In the genomic region with DNA sequence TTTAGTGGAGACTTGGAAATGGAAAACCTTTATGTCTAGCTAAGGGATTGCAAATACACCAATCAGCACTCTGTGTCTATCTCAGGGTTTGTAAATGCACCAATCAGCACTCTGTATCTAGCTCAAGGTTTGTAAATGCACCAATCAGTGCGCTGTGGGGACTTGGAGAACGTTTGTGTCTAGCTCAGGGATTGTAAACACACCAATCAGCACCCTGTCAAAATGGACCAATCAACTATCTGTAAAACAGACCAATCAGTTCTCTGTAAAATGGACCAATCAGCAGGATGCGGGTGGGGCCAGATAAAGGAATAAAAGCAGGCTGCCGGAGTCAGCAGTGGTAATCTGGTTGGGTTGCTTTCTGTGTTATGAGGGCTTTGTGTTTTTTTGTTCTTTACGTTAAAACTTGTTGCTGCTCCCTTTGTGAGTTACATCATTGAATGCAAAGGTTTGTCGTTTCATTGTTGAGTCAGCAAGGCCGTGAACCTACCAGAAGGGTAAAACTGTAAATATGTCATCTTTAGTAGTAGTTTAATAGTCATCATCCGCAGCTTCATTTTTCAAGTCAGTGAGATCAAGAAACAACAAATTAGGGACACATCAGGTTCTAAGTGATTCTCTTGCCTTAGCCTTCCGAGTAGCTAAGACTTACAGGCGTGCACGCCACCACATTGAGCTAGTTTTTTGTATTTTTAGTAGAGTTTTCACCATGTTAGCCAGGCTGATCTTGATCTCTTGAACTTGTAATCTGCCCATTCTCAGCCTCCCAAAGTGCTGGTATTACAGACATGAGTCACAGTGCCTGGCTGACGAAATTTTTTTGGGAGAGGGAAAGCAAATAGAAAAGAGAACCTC, we compare ENCODE assay signal across 13 cellular contexts. TPM values are rescaled to one million over a fixed set of nuclear protein-coding genes. Genes with fewer than 3 reads are reported as not detected.
DNase-seq lines count a peak whose midpoint lies in the region; ATAC-seq and TF ChIP-seq lines count a peak whose summit lies in the region.
"Had no signal": no experiment of that assay in that cellular context is flagged by ENCODE, and none has a peak within 500 bp of the region (broad histone marks: within the 10 kb centered on the region; RNA-seq: fewer than 3 reads in every experiment).

No MANE protein-coding gene starts in this region.

- peaks cover 6% of the 10 kb centered on the region; the same call in 2 of the 3 replicates for H3K4me1 Mint-ChIP-seq in GM23338
- H3K4me1 Mint-ChIP-seq: CD4-positive, CD25-positive, alpha-beta regulatory T cell had no signal

- no peaks in the 10 kb centered on the region for H3K27me3 Mint-ChIP-seq in GM23338 (ENCODE audit: insufficient read depth, low read depth, poor library complexity)
- H3K27me3 Mint-ChIP-seq: CD4-positive, CD25-positive, alpha-beta regulatory T cell had no signal

- no peak for DNase-seq in GM23338 (ENCODE audit: low spot score)
- peak; percentile 78 for DNase-seq in RKO (ENCODE audit: low spot score)
- DNase-seq in epithelial cell of prostate (ENCODE audit: low read depth, low spot score): no peak
- peak; percentile 62 for DNase-seq in osteoblast (ENCODE audit: insufficient read length, low spot score, missing footprints)
- no peak for DNase-seq in posterior cingulate gyrus
- no peak for DNase-seq in HPDE6-E6E7 (ENCODE audit: extremely low spot score)
- no peak for DNase-seq in SK-N-SH
- DNase-seq: Calu3; CD4-positive, CD25-positive, alpha-beta regulatory T cell; DMS79; GDM1; NCI-H1105; NCI-H187 had no signal

- H3K4me1 ChIP-seq in GM23338 (ENCODE audit: insufficient read depth) (no peaks in the 10 kb centered on the region), osteoblast (ENCODE audit: insufficient read depth, low read length) (peaks cover 4% of the 10 kb centered on the region), SK-N-SH (ENCODE audit: control insufficient read depth in 1 of 2, insufficient read depth in 2 of 2, low read depth in 1 of 2, low read length in 1 of 2) (peaks cover 4 to 7% of the 10 kb centered on the region in 2 experiments; a peak in 2 of 4 replicates)

- H3K4me3 ChIP-seq in GM23338 (no peak overlapping the region), osteoblast (ENCODE audit: insufficient read depth, low read length) (no peak overlapping the region), SK-N-SH (ENCODE audit: low read depth in 2 of 2, low read length in 1 of 2) (no peak overlapping the region)

- H3K4me2 ChIP-seq in GM23338 (no peak overlapping the region), osteoblast (ENCODE audit: insufficient read depth, low read length) (no peak overlapping the region), SK-N-SH (no peak overlapping the region)

- intact Hi-C loops in posterior cingulate gyrus (cut with DNase I): no loop called here

- H3F3A ChIP-seq in GM23338 (replicated peaks; ENCODE audit: low read depth): no peaks in the 10 kb centered on the region
- no peaks in the 10 kb centered on the region for H3F3A ChIP-seq in SK-N-SH (replicated peaks; ENCODE audit: insufficient read depth)

- CTCF ChIA-PET in SK-N-SH (lab: Yijun Ruan, JAX): no interaction called here

- H3K27ac ChIP-seq in GM23338 (ENCODE audit: low read depth) (no peak overlapping the region), epithelial cell of prostate (peak overlapping the region; percentile 70), osteoblast (ENCODE audit: low read depth, low read length) (no peak overlapping the region), SK-N-SH (ENCODE audit: low read depth in 2 of 2, low read length in 1 of 2) (no peak overlapping the region)

- H3K9me3 ChIP-seq in osteoblast (ENCODE audit: low read depth, low read length) (no peaks in the 10 kb centered on the region), SK-N-SH (no peaks in the 10 kb centered on the region)

- TF ChIP-seq CTCF in GM23338 (conservative IDR thresholded peaks at IDR 0.05; ENCODE audit: low read depth in 2 of 2): no peak
- no peak for TF ChIP-seq CTCF in osteoblast (IDR thresholded peaks at IDR 0.05; ENCODE audit: extremely low read depth, low read depth, low read length)
- no peak for TF ChIP-seq CTCF in SK-N-SH (IDR thresholded peaks at IDR 0.05)

- no peaks in the 10 kb centered on the region for H3K36me3 Mint-ChIP-seq in GM23338 (ENCODE audit: low read depth)
- H3K36me3 Mint-ChIP-seq: CD4-positive, CD25-positive, alpha-beta regulatory T cell had no signal

- H3K9ac ChIP-seq in SK-N-SH: no peak overlapping the region

- H4K20me1 ChIP-seq in GM23338 (replicated peaks; ENCODE audit: insufficient read depth) (no peaks in the 10 kb centered on the region), osteoblast (ENCODE audit: insufficient read depth, low read length) (no peaks in the 10 kb centered on the region), SK-N-SH (ENCODE audit: insufficient read depth) (no peaks in the 10 kb centered on the region)

- H3K79me2 ChIP-seq in GM23338 (replicated peaks; ENCODE audit: insufficient read depth) (no peaks in the 10 kb centered on the region), osteoblast (ENCODE audit: insufficient read depth, low read length) (no peaks in the 10 kb centered on the region), SK-N-SH (ENCODE audit: insufficient read depth) (no peaks in the 10 kb centered on the region)

- no peak for TF ChIP-seq EP300 in SK-N-SH (IDR thresholded peaks at IDR 0.05; ENCODE audit: borderline replicate concordance in 1 of 2, low read depth in 1 of 2, low read length in 1 of 2)

- H3K36me3 ChIP-seq in GM23338 (ENCODE audit: insufficient read depth) (no peaks in the 10 kb centered on the region), osteoblast (ENCODE audit: insufficient read depth, low read length) (no peaks in the 10 kb centered on the region), SK-N-SH (replicated peaks in 1 of 2; ENCODE audit: control insufficient read depth in 1 of 2, insufficient read depth in 2 of 2, low read length in 1 of 2) (no peaks in the 10 kb centered on the region)

- H3K9me3 Mint-ChIP-seq in GM23338: peaks cover 12% of the 10 kb centered on the region

- no peak for TF ChIP-seq RAD21 in SK-N-SH (IDR thresholded peaks at IDR 0.05; ENCODE audit: low read length)

- H3K27me3 ChIP-seq in GM23338 (ENCODE audit: insufficient read depth): no peaks in the 10 kb centered on the region
- H3K27me3 ChIP-seq in osteoblast (ENCODE audit: insufficient read depth, low read length): no peaks in the 10 kb centered on the region
- H3K27me3 ChIP-seq in SK-N-SH (ENCODE audit: insufficient read depth): no peaks in the 10 kb centered on the region

- 80% methylated on average over 12 of the region's 12 CpGs for WGBS in SK-N-SH (ENCODE audit: low lambda C conversion rate)

- no peaks in the 10 kb centered on the region for H3K9me2 ChIP-seq in GM23338 (ENCODE audit: insufficient read depth)
- no peaks in the 10 kb centered on the region for H3K9me2 ChIP-seq in SK-N-SH

- no peak overlapping the region for H3K4me3 Mint-ChIP-seq in GM23338
- H3K4me3 Mint-ChIP-seq: CD4-positive, CD25-positive, alpha-beta regulatory T cell had no signal

- POLR2A ChIA-PET in SK-N-SH (lab: Yijun Ruan, JAX): no interaction called here

- no peak overlapping the region for H3K27ac Mint-ChIP-seq in GM23338
- H3K27ac Mint-ChIP-seq: CD4-positive, CD25-positive, alpha-beta regulatory T cell had no signal

- H2AFZ ChIP-seq in GM23338: peak overlapping the region; percentile 43; the same call in 1 of the 2 replicates
- H2AFZ ChIP-seq in osteoblast (ENCODE audit: low read length): no peak overlapping the region
- H2AFZ ChIP-seq in SK-N-SH (ENCODE audit: low read depth): no peak overlapping the region

- ATAC-seq in GM23338: no peak

TF ChIP-seq in GM23338, 12 proteins besides CTCF, POLR2A, EP300 and RAD21 (continues in another document):
- TF ChIP-seq CREB1 (CRISPR knock-in tag; IDR thresholded peaks at IDR 0.05; ENCODE audit: low read depth): no peak
- no peak for TF ChIP-seq JUNB (IDR thresholded peaks at IDR 0.05; ENCODE audit: unreplicated experiment)
- TF ChIP-seq POLR2AphosphoS5 (IDR thresholded peaks at IDR 0.05; ENCODE audit: low read depth): no peak
- TF ChIP-seq ZNF331 (CRISPR knock-in tag; IDR thresholded peaks at IDR 0.05; ENCODE audit: low read depth): no peak
- TF ChIP-seq NANOG (IDR thresholded peaks at IDR 0.05; ENCODE audit: borderline replicate concordance): no peak

TF ChIP-seq in SK-N-SH, 30 proteins besides CTCF, POLR2A, EP300 and RAD21:
- TF ChIP-seq GATA2 (CRISPR knock-in tag; IDR thresholded peaks at IDR 0.05) (no peak), JUND (IDR thresholded peaks at IDR 0.05) (no peak), TAF1 (IDR thresholded peaks at IDR 0.05; ENCODE audit: borderline replicate concordance, low read depth, low read length) (no peak), EZH2phosphoT487 (IDR thresholded peaks at IDR 0.05; ENCODE audit: borderline replicate concordance, low read depth) (no peak), MXI1 (IDR thresholded peaks at IDR 0.05; ENCODE audit: low read depth, low read length) (no peak), ELF1 (IDR thresholded peaks at IDR 0.05) (no peak), FOSL2 (IDR thresholded peaks at IDR 0.05; ENCODE audit: borderline replicate concordance, low read depth) (no peak), SMC3 (IDR thresholded peaks at IDR 0.05; ENCODE audit: low read depth, low read length) (no peak), MEF2A (IDR thresholded peaks at IDR 0.05; ENCODE audit: borderline replicate concordance, low read depth) (no peak), TEAD4 (IDR thresholded peaks at IDR 0.05; ENCODE audit: borderline replicate concordance, insufficient read depth) (no peak), FOXJ3 (CRISPR knock-in tag; IDR thresholded peaks at IDR 0.05) (no peak), TCF12 (IDR thresholded peaks at IDR 0.05) (no peak)
- TF ChIP-seq, protein P1, sequence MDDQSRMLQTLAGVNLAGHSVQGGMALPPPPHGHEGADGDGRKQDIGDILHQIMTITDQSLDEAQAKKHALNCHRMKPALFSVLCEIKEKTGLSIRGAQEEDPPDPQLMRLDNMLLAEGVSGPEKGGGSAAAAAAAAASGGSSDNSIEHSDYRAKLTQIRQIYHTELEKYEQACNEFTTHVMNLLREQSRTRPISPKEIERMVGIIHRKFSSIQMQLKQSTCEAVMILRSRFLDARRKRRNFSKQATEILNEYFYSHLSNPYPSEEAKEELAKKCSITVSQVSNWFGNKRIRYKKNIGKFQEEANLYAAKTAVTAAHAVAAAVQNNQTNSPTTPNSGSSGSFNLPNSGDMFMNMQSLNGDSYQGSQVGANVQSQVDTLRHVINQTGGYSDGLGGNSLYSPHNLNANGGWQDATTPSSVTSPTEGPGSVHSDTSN (IDR thresholded peaks at IDR 0.05): no peak

RNA-seq across cellular contexts. Expression of a gene that starts 22.7 kb away (rescaled TPM):
- total RNA-seq in GM23338 (2014; rRNA removed; shearing (Covaris generic)): 88.4 and 89.6 TPM in 2 replicates
- polyA plus RNA-seq in GM23338 (2016; fragmentation: Nextera tagmentation; extraction: Ambion mirVana) (22.0 and 23.8 TPM in 2 replicates), SK-N-SH (2012; rRNA removed) (10.5 and 14.5 TPM in 2 replicates)
- total RNA-seq in osteoblast: 28.6 TPM in 2 replicates
- 10.6 and 10.9 TPM in 2 replicates for polyA plus RNA-seq in SK-N-SH (2012; cell fraction: cytosol; rRNA removed)
- polyA plus RNA-seq in SK-N-SH (2012; cell fraction: nucleus; rRNA removed): 12.9 and 28.1 TPM in 2 replicates

Comparison
In these comparisons a context has a peak if more than half of its experiments do, and no peak if none do; other contexts are left out.
1. DNase-seq: peak in RKO (single experiment) and osteoblast (single experiment); none in GM23338 (single experiment), epithelial cell of prostate (single experiment), posterior cingulate gyrus (0 of 10), HPDE6-E6E7 (single experiment) and SK-N-SH (single experiment).